Comparison of ENCODE assay signal across 18 cellular contexts in genomic region chr20:1463971-1464570, GRCh38. TPM values are rescaled to one million over a fixed set of nuclear protein-coding genes. Genes with fewer than 3 reads are reported as not detected.
DNase-seq lines count a peak whose midpoint lies in the region; ATAC-seq, FAIRE-seq and TF ChIP-seq lines count a peak whose summit lies in the region.
"Had no signal": no experiment of that assay in that cellular context is flagged by ENCODE, and none has a peak within 500 bp of the region (broad histone marks: within the 10 kb centered on the region; RNA-seq: fewer than 3 reads in every experiment).

No MANE protein-coding gene starts in this region.

- H3K4me3 ChIP-seq in neural cell (ENCODE audit: low read length) (peak overlapping the region; percentile 11), neural progenitor cell (no peak overlapping the region), colonic mucosa (no peak overlapping the region)

- H2AFZ ChIP-seq in neural cell (ENCODE audit: low read depth, low read length) (no peak overlapping the region), neural progenitor cell (replicated peaks) (no peak overlapping the region)
- H2AFZ ChIP-seq: parathyroid adenoma had no signal

- no peaks in the 10 kb centered on the region for H3K36me3 ChIP-seq in neural cell (ENCODE audit: insufficient read depth, low read length)
- no peaks in the 10 kb centered on the region for H3K36me3 ChIP-seq in neural progenitor cell
- H3K36me3 ChIP-seq in colonic mucosa = peaks cover 10% of the 10 kb centered on the region

- TF ChIP-seq CTCF in neural cell (IDR thresholded peaks at IDR 0.05; ENCODE audit: poor library complexity, severe bottlenecking) (no peak), neural progenitor cell (IDR thresholded peaks at IDR 0.05) (no peak), colonic mucosa (IDR thresholded peaks at IDR 0.05) (no peak)

- no peak overlapping the region for H3K4me3 Mint-ChIP-seq in activated CD8-positive, alpha-beta memory T cell treated with anti-CD3 and anti-CD28 coated beads, Interleukin-2, amount 10 ng/mL, durations not matched to agents 7 days and 5 days
- H3K4me3 Mint-ChIP-seq in activated T-helper 1 cell treated with anti-CD3 and anti-CD28 coated beads, Interleukin-12 subunit alpha, Interleukin-12 subunit beta, Interleukin-2, Interleukin-4 antibody, amounts not matched to agents 30 ng/mL and 10 ng/mL and 1 ng/mL, durations not matched to agents 14 hours and 24 hours and 36 hours = peak overlapping the region; percentile 90
- no peak overlapping the region for H3K4me3 Mint-ChIP-seq in neural progenitor cell

- ATAC-seq in activated CD8-positive, alpha-beta memory T cell treated with anti-CD3 and anti-CD28 coated beads, Interleukin-2, amount 10 ng/mL, durations not matched to agents 7 days and 5 days = no peak
- ATAC-seq: WTC11 had no signal

- H3K27me3 ChIP-seq in neural cell (ENCODE audit: insufficient read depth, low read depth, low read length) = no peaks in the 10 kb centered on the region
- H3K27me3 ChIP-seq in neural progenitor cell = no peaks in the 10 kb centered on the region
- no peaks in the 10 kb centered on the region for H3K27me3 ChIP-seq in colonic mucosa

- no peaks in the 10 kb centered on the region for H3F3A ChIP-seq in neural cell (ENCODE audit: insufficient read depth, low read length, poor library complexity, severe bottlenecking)
- no peaks in the 10 kb centered on the region for H3F3A ChIP-seq in neural progenitor cell (ENCODE audit: low read depth)

- no peak overlapping the region for H3K27ac Mint-ChIP-seq in activated CD8-positive, alpha-beta memory T cell treated with anti-CD3 and anti-CD28 coated beads, Interleukin-2, amount 10 ng/mL, durations not matched to agents 7 days and 5 days
- peak overlapping the region; percentile 13 for H3K27ac Mint-ChIP-seq in activated T-helper 1 cell treated with anti-CD3 and anti-CD28 coated beads, Interleukin-12 subunit alpha, Interleukin-12 subunit beta, Interleukin-2, Interleukin-4 antibody, amounts not matched to agents 30 ng/mL and 10 ng/mL and 1 ng/mL, durations not matched to agents 14 hours and 24 hours and 36 hours
- H3K27ac Mint-ChIP-seq in neural progenitor cell = no peak overlapping the region
- H3K27ac Mint-ChIP-seq: HFFc6, WTC11 had no signal

- H3K9ac ChIP-seq in neural cell (ENCODE audit: low read length) (no peak overlapping the region), neural progenitor cell (no peak overlapping the region), colonic mucosa (ENCODE audit: low read depth in 2 of 2, low read length in 2 of 2) (no peak overlapping the region)
- H3K9ac ChIP-seq: parathyroid adenoma had no signal

- no peak for TF ChIP-seq RAD21 in neural cell (conservative IDR thresholded peaks at IDR 0.05)

- H3K4me1 ChIP-seq in neural progenitor cell = peaks cover 6% of the 10 kb centered on the region
- H3K4me1 ChIP-seq in colonic mucosa = peaks cover 19% of the 10 kb centered on the region

- DNase-seq in activated CD8-positive, alpha-beta memory T cell treated with anti-CD3 and anti-CD28 coated beads, Interleukin-2, amount 10 ng/mL, durations not matched to agents 7 days and 5 days = peak; percentile 41
- DNase-seq in activated CD8-positive, alpha-beta memory T cell treated with anti-CD3 and anti-CD28 coated beads, Interleukin-2, amount 50 U/mL, for 48 hours = no peak
- DNase-seq in GM18507 (ENCODE audit: extremely low spot score, insufficient read length, low read depth) (no peak), neural progenitor cell (ENCODE audit: low spot score) (no peak), colonic mucosa (no peak)
- no peak for DNase-seq in activated T-helper 1 cell treated with anti-CD3 and anti-CD28 coated beads, Interleukin-12 subunit alpha, Interleukin-12 subunit beta, Interleukin-2, Interleukin-4 antibody, amounts not matched to agents 30 ng/mL and 10 ng/mL and 1 ng/mL, durations not matched to agents 14 hours and 24 hours and 36 hours (ENCODE audit: low spot score)
- no peak for DNase-seq in stimulated activated naive CD4-positive, alpha-beta T cell (lab: John Stamatoyannopoulos, UW)
- DNase-seq: amygdala; cerebellar nuclear complex; COR-L47; HFFc6; NCI-H1694 treated with DMSO at 0.1 percent for 48 hours; NCI-H345; stimulated activated CD4-positive, alpha-beta T cell treated with anti-CD3 and anti-CD28 coated beads, Interleukin-4, amount 100 ng/mL, for 1 hour had no signal

- H3K4me1 Mint-ChIP-seq in activated CD8-positive, alpha-beta memory T cell treated with anti-CD3 and anti-CD28 coated beads, Interleukin-2, amount 10 ng/mL, durations not matched to agents 7 days and 5 days = peaks cover 39% of the 10 kb centered on the region
- peaks cover 45% of the 10 kb centered on the region for H3K4me1 Mint-ChIP-seq in activated T-helper 1 cell treated with anti-CD3 and anti-CD28 coated beads, Interleukin-12 subunit alpha, Interleukin-12 subunit beta, Interleukin-2, Interleukin-4 antibody, amounts not matched to agents 30 ng/mL and 10 ng/mL and 1 ng/mL, durations not matched to agents 14 hours and 24 hours and 36 hours (ENCODE audit: low read depth)
- H3K4me1 Mint-ChIP-seq in neural progenitor cell = peaks cover 21% of the 10 kb centered on the region

- no peaks in the 10 kb centered on the region for H4K20me1 ChIP-seq in neural cell (ENCODE audit: insufficient read depth)
- H4K20me1 ChIP-seq in neural progenitor cell (ENCODE audit: low read depth) = peaks cover 40% of the 10 kb centered on the region

- peaks cover 26% of the 10 kb centered on the region for H3K79me2 ChIP-seq in neural cell (replicated peaks; ENCODE audit: insufficient read depth, low read length)
- peaks cover 35% of the 10 kb centered on the region for H3K79me2 ChIP-seq in neural progenitor cell (ENCODE audit: low read depth)

- no peak overlapping the region for H3K27ac ChIP-seq in neural cell (ENCODE audit: low read length)
- H3K27ac ChIP-seq in neural progenitor cell = no peak overlapping the region
- no peak overlapping the region for H3K27ac ChIP-seq in colonic mucosa
- H3K27ac ChIP-seq: parathyroid adenoma had no signal

- H3K9me3 ChIP-seq in neural cell (ENCODE audit: low read length) (no peaks in the 10 kb centered on the region), neural progenitor cell (ENCODE audit: low read depth) (no peaks in the 10 kb centered on the region), colonic mucosa (no peaks in the 10 kb centered on the region)

- H3K27me3 Mint-ChIP-seq in activated CD8-positive, alpha-beta memory T cell treated with anti-CD3 and anti-CD28 coated beads, Interleukin-2, amount 10 ng/mL, durations not matched to agents 7 days and 5 days = peaks cover 11% of the 10 kb centered on the region
- H3K27me3 Mint-ChIP-seq in activated T-helper 1 cell treated with anti-CD3 and anti-CD28 coated beads, Interleukin-12 subunit alpha, Interleukin-12 subunit beta, Interleukin-2, Interleukin-4 antibody, amounts not matched to agents 30 ng/mL and 10 ng/mL and 1 ng/mL, durations not matched to agents 14 hours and 24 hours and 36 hours (ENCODE audit: insufficient read depth) = peaks cover 11% of the 10 kb centered on the region
- H3K27me3 Mint-ChIP-seq in neural progenitor cell (ENCODE audit: insufficient read depth, low read depth) = peaks cover 4% of the 10 kb centered on the region

- FAIRE-seq in GM18507 (lab: Jason Lieb, UNC) = peak; percentile 48

- no peak for TF ChIP-seq EP300 in neural cell (conservative IDR thresholded peaks at IDR 0.05; ENCODE audit: poor library complexity, severe bottlenecking)

- H3K4me2 ChIP-seq in neural cell (ENCODE audit: low read length) (no peak overlapping the region), neural progenitor cell (no peak overlapping the region)

- peaks cover 17% of the 10 kb centered on the region for H3K36me3 Mint-ChIP-seq in activated CD8-positive, alpha-beta memory T cell treated with anti-CD3 and anti-CD28 coated beads, Interleukin-2, amount 10 ng/mL, durations not matched to agents 7 days and 5 days
- peaks cover 30% of the 10 kb centered on the region for H3K36me3 Mint-ChIP-seq in activated T-helper 1 cell treated with anti-CD3 and anti-CD28 coated beads, Interleukin-12 subunit alpha, Interleukin-12 subunit beta, Interleukin-2, Interleukin-4 antibody, amounts not matched to agents 30 ng/mL and 10 ng/mL and 1 ng/mL, durations not matched to agents 14 hours and 24 hours and 36 hours (ENCODE audit: low read depth)
- H3K36me3 Mint-ChIP-seq in neural progenitor cell = peaks cover 4% of the 10 kb centered on the region

- H3K9me3 Mint-ChIP-seq in activated CD8-positive, alpha-beta memory T cell treated with anti-CD3 and anti-CD28 coated beads, Interleukin-2, amount 10 ng/mL, durations not matched to agents 7 days and 5 days (ENCODE audit: low read depth) = no peaks in the 10 kb centered on the region
- H3K9me3 Mint-ChIP-seq in activated T-helper 1 cell treated with anti-CD3 and anti-CD28 coated beads, Interleukin-12 subunit alpha, Interleukin-12 subunit beta, Interleukin-2, Interleukin-4 antibody, amounts not matched to agents 30 ng/mL and 10 ng/mL and 1 ng/mL, durations not matched to agents 14 hours and 24 hours and 36 hours = no peaks in the 10 kb centered on the region
- no peaks in the 10 kb centered on the region for H3K9me3 Mint-ChIP-seq in neural progenitor cell
- H3K9me3 Mint-ChIP-seq: HFFc6, WTC11 had no signal

- intact Hi-C loops in activated T-helper 1 cell treated with anti-CD3 and anti-CD28 coated beads, Interleukin-12 subunit alpha, Interleukin-12 subunit beta, Interleukin-2, Interleukin-4 antibody, amounts not matched to agents 30 ng/mL and 10 ng/mL and 1 ng/mL, durations not matched to agents 14 hours and 24 hours and 36 hours (cut with micrococcal nuclease) = no loop called here
- intact Hi-C loops in colonic mucosa (cut with DNase I) = loop anchor here (10.0 kb wide), 2 partner anchors 69 to 1571 kb away; partner anchors contain the start of gene FKBP1A

- CTCF ChIA-PET in activated CD8-positive, alpha-beta memory T cell treated with anti-CD3 and anti-CD28 coated beads, Interleukin-2, amount 10 ng/mL, durations not matched to agents 7 days and 5 days (lab: Charles Lee) = interaction anchor here (0.8 to 1.1 kb wide), 2 partner anchors 27 to 39 kb away, joined by 3 to 6 read pairs; no protein-coding TSS in a partner anchor

- no peaks in the 10 kb centered on the region for H3K9me2 ChIP-seq in neural cell (ENCODE audit: insufficient read depth, low read length)

RNA-seq across cellular contexts. Expression of gene NSFL1C, which starts 2.6 kb away (rescaled TPM):
- total RNA-seq in activated CD8-positive, alpha-beta memory T cell treated with anti-CD3 and anti-CD28 coated beads, Interleukin-2, amount 10 ng/mL, durations not matched to agents 7 days and 5 days = 10 to 100 TPM; 55.6 to 65.0 TPM
- 108 and 111 TPM in 2 replicates for total RNA-seq in activated T-helper 1 cell treated with anti-CD3 and anti-CD28 coated beads, Interleukin-12 subunit alpha, Interleukin-12 subunit beta, Interleukin-2, Interleukin-4 antibody, amounts not matched to agents 30 ng/mL and 10 ng/mL and 1 ng/mL, durations not matched to agents 14 hours and 24 hours and 36 hours
- polyA plus RNA-seq in neural cell = 48.7 and 58.0 TPM in 2 replicates
- polyA minus RNA-seq in neural cell = 38.2 and 43.6 TPM in 2 replicates
- 30.5 and 43.4 TPM in 2 replicates for total RNA-seq in neural progenitor cell (ENCODE audit: low replicate concordance)
- 10 to 100 TPM; 67.4 to 76.0 TPM for total RNA-seq in colonic mucosa

RNA-seq across cellular contexts. Expression of gene SIRPB2, which starts 27.1 kb away (rescaled TPM):
- total RNA-seq in activated CD8-positive, alpha-beta memory T cell treated with anti-CD3 and anti-CD28 coated beads, Interleukin-2, amount 10 ng/mL, durations not matched to agents 7 days and 5 days = not detected
- not detected in 2 replicates for total RNA-seq in activated T-helper 1 cell treated with anti-CD3 and anti-CD28 coated beads, Interleukin-12 subunit alpha, Interleukin-12 subunit beta, Interleukin-2, Interleukin-4 antibody, amounts not matched to agents 30 ng/mL and 10 ng/mL and 1 ng/mL, durations not matched to agents 14 hours and 24 hours and 36 hours
- polyA plus RNA-seq in neural cell = not detected in 2 replicates
- not detected in 2 replicates for polyA minus RNA-seq in neural cell
- not detected in 2 replicates for total RNA-seq in neural progenitor cell (ENCODE audit: low replicate concordance)
- 1 to 10 TPM in 1 of 2 donors, under 1 TPM in 1; 0.74 to 3.0 TPM for total RNA-seq in colonic mucosa
- total RNA-seq: HFFc6, HT-29, WTC11 had no signal
